20 cellular contexts compared by ENCODE assay signal in the genomic region with DNA sequence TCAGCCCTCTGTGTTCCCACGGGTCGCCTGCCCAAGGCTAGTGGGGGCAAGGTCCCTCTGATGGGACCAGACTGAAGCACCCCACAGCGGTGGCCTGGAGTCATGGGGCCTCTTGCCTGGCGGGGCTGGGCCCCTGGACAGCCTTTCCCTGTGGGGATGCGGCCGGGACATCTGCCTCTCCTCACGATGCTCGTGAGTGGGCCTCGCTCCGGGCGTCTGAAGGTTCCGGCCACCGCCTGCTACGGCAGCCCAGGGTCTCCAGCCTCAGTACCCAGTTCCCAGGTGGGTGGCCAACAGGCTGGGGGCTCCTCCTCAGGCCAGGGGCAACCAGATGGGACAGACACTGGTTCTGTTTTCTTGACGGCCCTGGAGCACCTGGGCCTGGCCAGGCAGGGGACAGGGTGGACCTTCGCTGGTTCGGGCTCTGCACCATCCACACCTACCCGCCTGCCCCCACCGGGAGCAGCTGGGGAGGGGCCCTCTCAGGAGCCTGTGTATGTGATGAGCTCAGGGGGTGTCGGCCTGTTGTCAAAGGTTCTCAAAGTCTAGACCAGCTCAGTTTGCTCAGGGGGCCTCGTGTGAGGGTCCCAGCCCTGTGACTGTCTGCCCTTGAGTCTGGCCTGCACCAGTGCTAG. TPM values are rescaled to one million over a fixed set of nuclear protein-coding genes. Genes with fewer than 3 reads are reported as not detected.
DNase-seq lines count a peak whose midpoint lies in the region; ATAC-seq and TF ChIP-seq lines count a peak whose summit lies in the region.
"Had no signal": no experiment of that assay in that cellular context is flagged by ENCODE, and none has a peak within 500 bp of the region (broad histone marks: within the 10 kb centered on the region; RNA-seq: fewer than 3 reads in every experiment).

No MANE protein-coding gene starts in this region.

- no peak overlapping the region for H3K27ac ChIP-seq in BLaER1
- H3K27ac ChIP-seq: BLaER1 treated with 17β-estradiol and CSF1 and Interleukin-3, amounts not matched to agents 10 nM and 100 nM had no signal

- H3K4me3 Mint-ChIP-seq in IgD-negative memory B cell (no peak overlapping the region), mesothelial cell of epicardium (no peak overlapping the region)
- H3K4me3 Mint-ChIP-seq: HFFc6 had no signal

- DNase-seq in Right ventricle myocardium inferior (ENCODE audit: missing footprints) (peak; percentile 50), left cardiac atrium (no peak), mesothelial cell of epicardium (ENCODE audit: low spot score in 2 of 2, unreplicated experiment in 2 of 2) (no peak), iPS-NIHi7 (ENCODE audit: extremely low spot score) (no peak)
- DNase-seq: 8988T; CD8-positive, alpha-beta memory T cell; COR-L47; DMS 273 treated with DMSO at 0.1 percent for 48 hours; DMS53; GOT3; H7; HFFc6 had no signal

- H4K20me1 ChIP-seq in BLaER1 = peaks cover 50% of the 10 kb centered on the region

- no peak for TF ChIP-seq CTCF in mesothelial cell of epicardium (IDR thresholded peaks at IDR 0.05; ENCODE audit: unreplicated experiment)

- ATAC-seq in Right ventricle myocardium inferior = no peak
- ATAC-seq in left cardiac atrium = no peak
- ATAC-seq in HG03159 (IDR thresholded peaks at IDR 0.05; ENCODE audit: unreplicated experiment) = no peak
- no peak for ATAC-seq in GM18519 (IDR thresholded peaks at IDR 0.05; ENCODE audit: low FRiP score, unreplicated experiment)
- ATAC-seq: HCT116 had no signal

- peaks cover 39% of the 10 kb centered on the region for H3K4me1 ChIP-seq in BLaER1

- peaks cover 5% of the 10 kb centered on the region; the same call in 1 of the 2 replicates for H3K36me3 ChIP-seq in BLaER1

- H3K4me2 ChIP-seq in BLaER1 = peak overlapping the region; percentile 44; the same call in 1 of the 2 replicates

- H3K9ac ChIP-seq in BLaER1 = no peak overlapping the region

- peaks cover 0 to 6% (median 0%) of the 10 kb centered on the region in 3 donors for H3K4me1 Mint-ChIP-seq in IgD-negative memory B cell
- peaks cover 18% of the 10 kb centered on the region for H3K4me1 Mint-ChIP-seq in mesothelial cell of epicardium
- H3K4me1 Mint-ChIP-seq: CD8-positive, alpha-beta memory T cell had no signal

- H3K9me3 Mint-ChIP-seq in IgD-negative memory B cell = no peaks in the 10 kb centered on the region
- no peaks in the 10 kb centered on the region for H3K9me3 Mint-ChIP-seq in mesothelial cell of epicardium
- H3K9me3 Mint-ChIP-seq: CD8-positive, alpha-beta memory T cell; HFFc6 had no signal

- peaks cover 18% of the 10 kb centered on the region; the same call in 1 of the 2 replicates for H3K27me3 ChIP-seq in BLaER1

- H3K9me3 ChIP-seq in BLaER1 = no peaks in the 10 kb centered on the region
- H3K9me3 ChIP-seq: BLaER1 treated with 17β-estradiol and CSF1 and Interleukin-3, amounts not matched to agents 10 nM and 100 nM had no signal

- no peaks in the 10 kb centered on the region for H3K27me3 Mint-ChIP-seq in IgD-negative memory B cell
- peaks cover 18% of the 10 kb centered on the region for H3K27me3 Mint-ChIP-seq in mesothelial cell of epicardium (ENCODE audit: low read depth)

- no peak overlapping the region for H3K4me3 ChIP-seq in BLaER1
- H3K4me3 ChIP-seq: BLaER1 treated with 17β-estradiol and CSF1 and Interleukin-3, amounts not matched to agents 10 nM and 100 nM had no signal

- intact Hi-C loops in Right ventricle myocardium inferior (cut with DNase I) = no loop called here
- intact Hi-C loops in left cardiac atrium (cut with DNase I) = no loop called here

- no peaks in the 10 kb centered on the region for H3K36me3 Mint-ChIP-seq in IgD-negative memory B cell
- no peaks in the 10 kb centered on the region for H3K36me3 Mint-ChIP-seq in mesothelial cell of epicardium
- H3K36me3 Mint-ChIP-seq: CD8-positive, alpha-beta memory T cell had no signal

- peak overlapping the region in 2 of 3 donors; percentile 47 to 80 for H3K27ac Mint-ChIP-seq in IgD-negative memory B cell
- peak overlapping the region; percentile 12 for H3K27ac Mint-ChIP-seq in mesothelial cell of epicardium
- H3K27ac Mint-ChIP-seq: CD8-positive, alpha-beta memory T cell; HFFc6 had no signal

RNA-seq across cellular contexts. Expression of a gene that starts 32.4 kb away (rescaled TPM):
- 35.5 TPM for total RNA-seq in Right ventricle myocardium inferior
- total RNA-seq in left cardiac atrium = 10 to 100 TPM; 21.5 to 38.2 TPM
- 25.2 TPM for polyA plus RNA-seq in IgD-negative memory B cell
- 4.0 to 4.8 TPM (median 4.5 TPM) in 3 replicates for total RNA-seq in mesothelial cell of epicardium
- total RNA-seq: A673; CD8-positive, alpha-beta memory T cell; HFFc6 had no signal
- polyA plus RNA-seq: AG04450; CD8-positive, alpha-beta memory T cell had no signal

RNA-seq across cellular contexts. Expression of a gene that starts 36.8 kb away (rescaled TPM):
- total RNA-seq in Right ventricle myocardium inferior (286 TPM), left cardiac atrium (100 to 1,000 TPM; 226 to 312 TPM), mesothelial cell of epicardium (116 to 121 TPM (median 118 TPM) in 3 replicates)
- 138 TPM for polyA plus RNA-seq in IgD-negative memory B cell

RNA-seq across cellular contexts. Expression of a gene that starts 53.7 kb away (rescaled TPM):
- total RNA-seq in Right ventricle myocardium inferior (1.5 TPM), left cardiac atrium (under 1 TPM; 0.34 to 0.38 TPM), mesothelial cell of epicardium (1.9 to 2.5 TPM (median 2.0 TPM) in 3 replicates)
- polyA plus RNA-seq in IgD-negative memory B cell = not detected
- total RNA-seq: CD8-positive, alpha-beta memory T cell had no signal
- polyA plus RNA-seq: AG04450; CD8-positive, alpha-beta memory T cell had no signal
